ENCODE assay signal across 16 cellular contexts in the genomic region with DNA sequence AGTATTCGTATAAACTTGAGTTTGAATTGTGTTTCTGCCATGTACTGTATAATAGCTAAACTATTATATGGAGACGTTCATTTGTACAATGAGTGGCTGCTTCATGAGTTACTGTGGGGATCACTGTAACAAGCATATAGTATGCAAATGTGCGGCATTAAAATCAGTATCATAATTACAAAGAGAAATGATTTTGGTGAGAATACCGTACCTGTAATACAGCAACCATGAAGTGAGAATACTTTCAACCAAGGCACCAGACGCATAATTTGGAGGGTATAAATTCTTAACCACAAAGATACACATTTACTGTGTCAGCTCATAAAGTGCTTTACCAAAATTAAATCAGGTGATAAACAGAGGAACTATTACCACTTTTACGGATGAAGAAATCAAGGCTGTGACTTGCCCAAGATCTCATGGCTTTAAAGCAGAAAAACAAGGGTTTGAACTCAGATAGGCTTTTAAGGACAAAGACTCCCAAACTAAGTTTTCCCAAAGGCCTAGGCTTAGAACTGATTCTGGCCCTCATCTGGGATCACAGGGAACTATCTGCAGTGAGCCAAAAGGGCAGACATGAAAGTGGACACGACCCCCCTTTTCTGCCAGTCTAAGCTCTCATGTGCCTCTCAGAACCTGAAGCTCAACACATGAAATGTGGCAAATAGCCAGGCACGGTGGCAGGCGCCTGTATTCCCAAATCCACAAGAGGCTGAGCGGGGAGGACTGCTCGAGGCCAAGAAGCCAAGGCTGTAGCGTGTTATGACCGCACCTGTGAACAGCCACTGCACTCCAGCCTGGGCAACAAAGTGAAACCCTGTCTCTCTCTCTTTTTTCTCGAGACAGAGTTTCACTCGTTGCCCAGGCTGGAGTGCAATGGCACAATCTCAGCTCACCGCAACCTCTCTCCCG. TPM values are rescaled to one million over a fixed set of nuclear protein-coding genes. Genes with fewer than 3 reads are reported as not detected.
DNase-seq lines count a peak whose midpoint lies in the region; ATAC-seq and TF ChIP-seq lines count a peak whose summit lies in the region.
"Had no signal": no experiment of that assay in that cellular context is flagged by ENCODE, and none has a peak within 500 bp of the region (broad histone marks: within the 10 kb centered on the region; RNA-seq: fewer than 3 reads in every experiment).

No MANE protein-coding gene starts in this region.

- H4K20me1 ChIP-seq in GM23338 (replicated peaks; ENCODE audit: insufficient read depth), result peaks cover 64% of the 10 kb centered on the region
- peaks cover 56% of the 10 kb centered on the region for H4K20me1 ChIP-seq in MM.1S (ENCODE audit: insufficient read depth, low read length)

- TF ChIP-seq CTCF in GM23338 (conservative IDR thresholded peaks at IDR 0.05; ENCODE audit: low read depth in 2 of 2) (no peak), omental fat pad (IDR thresholded peaks at IDR 0.05) (no peak), MM.1S (IDR thresholded peaks at IDR 0.05; ENCODE audit: low read length) (no peak)

- H4K12ac ChIP-seq in trophoblast cell (ENCODE audit: low read depth, low read length), result peak overlapping the region; percentile 80

- peak overlapping the region; percentile 82 for H3K27ac ChIP-seq in GM23338 (ENCODE audit: low read depth)
- H3K27ac ChIP-seq in trophoblast cell (ENCODE audit: low read depth, low read length), result no peak overlapping the region
- no peak overlapping the region for H3K27ac ChIP-seq in MM.1S (ENCODE audit: low read length)
- H3K27ac ChIP-seq: foreskin keratinocyte, ovary, transverse colon, VCaP had no signal

- H3K36me3 Mint-ChIP-seq in activated CD4-positive, alpha-beta T cell treated with anti-CD3 and anti-CD28 coated beads, Interleukin-2, amount 10 ng/mL, durations not matched to agents 7 days and 5 days (ENCODE audit: low read depth), result peaks cover 60% of the 10 kb centered on the region
- H3K36me3 Mint-ChIP-seq in GM23338 (ENCODE audit: low read depth), result peaks cover 65% of the 10 kb centered on the region
- peaks cover 56% of the 10 kb centered on the region for H3K36me3 Mint-ChIP-seq in activated naive CD8-positive, alpha-beta T cell treated with anti-CD3 and anti-CD28 coated beads for 36 hours

- POLR2A ChIA-PET in activated CD4-positive, alpha-beta T cell treated with anti-CD3 and anti-CD28 coated beads, Interleukin-2, amount 10 ng/mL, durations not matched to agents 7 days and 5 days (lab: Charles Lee), result no interaction called here

- no peaks in the 10 kb centered on the region for H3K9me3 Mint-ChIP-seq in activated CD4-positive, alpha-beta T cell treated with anti-CD3 and anti-CD28 coated beads, Interleukin-2, amount 10 ng/mL, durations not matched to agents 7 days and 5 days
- H3K9me3 Mint-ChIP-seq in GM23338, result no peaks in the 10 kb centered on the region
- no peaks in the 10 kb centered on the region for H3K9me3 Mint-ChIP-seq in activated naive CD8-positive, alpha-beta T cell treated with anti-CD3 and anti-CD28 coated beads for 36 hours

- no peak overlapping the region for H4K8ac ChIP-seq in trophoblast cell (ENCODE audit: low read depth, low read length)

- H3K4me3 Mint-ChIP-seq in activated CD4-positive, alpha-beta T cell treated with anti-CD3 and anti-CD28 coated beads, Interleukin-2, amount 10 ng/mL, durations not matched to agents 7 days and 5 days, result no peak overlapping the region
- no peak overlapping the region for H3K4me3 Mint-ChIP-seq in GM23338
- peak overlapping the region; percentile 7 for H3K4me3 Mint-ChIP-seq in activated naive CD8-positive, alpha-beta T cell treated with anti-CD3 and anti-CD28 coated beads for 36 hours

- no peak overlapping the region for H3K14ac ChIP-seq in trophoblast cell (ENCODE audit: low read length)

- no peak overlapping the region for H3K23ac ChIP-seq in trophoblast cell (ENCODE audit: low read length)

- H3F3A ChIP-seq in GM23338 (replicated peaks; ENCODE audit: low read depth) (peaks cover 60% of the 10 kb centered on the region), MM.1S (ENCODE audit: insufficient read depth, low read length) (peaks cover 40% of the 10 kb centered on the region)

- H3K4me3 ChIP-seq in GM23338, result no peak overlapping the region
- no peak overlapping the region for H3K4me3 ChIP-seq in trophoblast cell (ENCODE audit: low read depth, low read length)
- H3K4me3 ChIP-seq in MM.1S (ENCODE audit: low read length), result no peak overlapping the region
- H3K4me3 ChIP-seq: mucosa of descending colon, ovary, transverse colon had no signal

- H3K9me2 ChIP-seq in GM23338 (ENCODE audit: insufficient read depth), result no peaks in the 10 kb centered on the region
- no peaks in the 10 kb centered on the region for H3K9me2 ChIP-seq in MM.1S (replicated peaks; ENCODE audit: insufficient read depth, low read length)

- H3K18ac ChIP-seq in trophoblast cell (ENCODE audit: low read length), result no peak overlapping the region

- H3K9me3 ChIP-seq in trophoblast cell (ENCODE audit: insufficient read depth, low read depth, low read length) (no peaks in the 10 kb centered on the region), MM.1S (replicated peaks; ENCODE audit: insufficient read depth, low read length) (no peaks in the 10 kb centered on the region)
- H3K9me3 ChIP-seq: mucosa of descending colon, ovary, transverse colon had no signal

- CTCF ChIA-PET in activated CD4-positive, alpha-beta T cell treated with anti-CD3 and anti-CD28 coated beads, Interleukin-2, amount 10 ng/mL, durations not matched to agents 7 days and 5 days (lab: Charles Lee), result no interaction called here

- DNase-seq in activated CD4-positive, alpha-beta T cell treated with anti-CD3 and anti-CD28 coated beads, Interleukin-2, amount 10 ng/mL, durations not matched to agents 7 days and 5 days, result no peak
- DNase-seq in activated CD4-positive, alpha-beta T cell treated with anti-CD3 and anti-CD28 coated beads for 48 hours, result no peak
- DNase-seq in GM23338 (ENCODE audit: low spot score) (no peak), trophoblast cell (no peak), omental fat pad (ENCODE audit: low spot score) (no peak), retina (no peak), MM.1S (no peak)
- DNase-seq in activated naive CD8-positive, alpha-beta T cell treated with anti-CD3 and anti-CD28 coated beads for 36 hours, result no peak
- DNase-seq: foreskin keratinocyte, mucosa of descending colon, NCI-H1092 treated with DMSO at 0.1 percent for 48 hours, NCI-H748 treated with DMSO at 0.1 percent for 48 hours, ovary, small intestine, transverse colon had no signal

- ATAC-seq in GM23338 (no peak), omental fat pad (ENCODE audit: low FRiP score) (no peak)
- ATAC-seq: foreskin keratinocyte, mucosa of descending colon had no signal

- H3K4me2 ChIP-seq in GM23338 (no peak overlapping the region), trophoblast cell (ENCODE audit: low read length) (no peak overlapping the region), MM.1S (ENCODE audit: low read depth, low read length) (no peak overlapping the region)

- WGBS in trophoblast cell (ENCODE audit: extremely low coverage, insufficient coverage, insufficient read length), result no CpG with 5 or more reads among the region's 17 CpGs

- peak overlapping the region; percentile 63 for H3K27ac Mint-ChIP-seq in activated CD4-positive, alpha-beta T cell treated with anti-CD3 and anti-CD28 coated beads, Interleukin-2, amount 10 ng/mL, durations not matched to agents 7 days and 5 days
- no peak overlapping the region for H3K27ac Mint-ChIP-seq in GM23338
- peak overlapping the region; percentile 79 for H3K27ac Mint-ChIP-seq in activated naive CD8-positive, alpha-beta T cell treated with anti-CD3 and anti-CD28 coated beads for 36 hours

- H3K79me2 ChIP-seq in GM23338 (replicated peaks; ENCODE audit: insufficient read depth) (peaks cover 62% of the 10 kb centered on the region), trophoblast cell (ENCODE audit: control insufficient read depth, insufficient read depth, low read length, poor library complexity) (peaks cover 7% of the 10 kb centered on the region), MM.1S (ENCODE audit: low read length) (peaks cover 63% of the 10 kb centered on the region)

- H2BK5ac ChIP-seq in trophoblast cell (ENCODE audit: low read depth, low read length, poor library complexity), result no peak overlapping the region

- H2AFZ ChIP-seq in GM23338 (no peak overlapping the region), trophoblast cell (ENCODE audit: insufficient read depth, low read length, poor library complexity) (no peak overlapping the region), MM.1S (ENCODE audit: low read length) (no peak overlapping the region)

- no peak overlapping the region for H2BK120ac ChIP-seq in trophoblast cell (ENCODE audit: insufficient read depth, low read length, poor library complexity)

- H3K27me3 ChIP-seq in GM23338 (ENCODE audit: insufficient read depth) (no peaks in the 10 kb centered on the region), trophoblast cell (ENCODE audit: insufficient read depth, low read length) (no peaks in the 10 kb centered on the region), MM.1S (replicated peaks; ENCODE audit: insufficient read depth, low read length) (no peaks in the 10 kb centered on the region)
- H3K27me3 ChIP-seq: foreskin keratinocyte, ovary, transverse colon had no signal

- H3K79me1 ChIP-seq in trophoblast cell (ENCODE audit: low read length), result no peaks in the 10 kb centered on the region

- H2BK12ac ChIP-seq in trophoblast cell (ENCODE audit: low read length), result no peak overlapping the region

- H4K91ac ChIP-seq in trophoblast cell (ENCODE audit: low read depth, low read length), result no peak overlapping the region

- peaks cover 62% of the 10 kb centered on the region for H3K36me3 ChIP-seq in GM23338 (ENCODE audit: insufficient read depth)
- H3K36me3 ChIP-seq in trophoblast cell (ENCODE audit: control insufficient read depth in 1 of 2, insufficient read depth in 2 of 2, low read length in 2 of 2), result peaks cover 33 to 58% of the 10 kb centered on the region in 2 experiments
- peaks cover 49% of the 10 kb centered on the region for H3K36me3 ChIP-seq in MM.1S (replicated peaks; ENCODE audit: insufficient read depth, low read length)
- H3K36me3 ChIP-seq: ovary had no signal

- H3K4me1 Mint-ChIP-seq in activated CD4-positive, alpha-beta T cell treated with anti-CD3 and anti-CD28 coated beads, Interleukin-2, amount 10 ng/mL, durations not matched to agents 7 days and 5 days, result peaks cover 53% of the 10 kb centered on the region
- H3K4me1 Mint-ChIP-seq in GM23338, result peaks cover 35% of the 10 kb centered on the region
- peaks cover 51% of the 10 kb centered on the region for H3K4me1 Mint-ChIP-seq in activated naive CD8-positive, alpha-beta T cell treated with anti-CD3 and anti-CD28 coated beads for 36 hours

- no peak overlapping the region for H3K4ac ChIP-seq in trophoblast cell (ENCODE audit: low read depth, low read length)

- H3K27me3 Mint-ChIP-seq in activated CD4-positive, alpha-beta T cell treated with anti-CD3 and anti-CD28 coated beads, Interleukin-2, amount 10 ng/mL, durations not matched to agents 7 days and 5 days, result no peaks in the 10 kb centered on the region
- peaks cover 6% of the 10 kb centered on the region for H3K27me3 Mint-ChIP-seq in GM23338 (ENCODE audit: insufficient read depth, low read depth, poor library complexity)
- H3K27me3 Mint-ChIP-seq in activated naive CD8-positive, alpha-beta T cell treated with anti-CD3 and anti-CD28 coated beads for 36 hours, result peaks cover 2% of the 10 kb centered on the region

- H3K9ac ChIP-seq in trophoblast cell (ENCODE audit: low read length) (no peak overlapping the region), MM.1S (ENCODE audit: low read length) (no peak overlapping the region)

- no peak overlapping the region for H2AK5ac ChIP-seq in trophoblast cell (ENCODE audit: low read length)

- H3K4me1 ChIP-seq in GM23338 (ENCODE audit: insufficient read depth) (peaks cover 26% of the 10 kb centered on the region), trophoblast cell (ENCODE audit: control insufficient read depth in 1 of 2, insufficient read depth in 2 of 2, low read length in 2 of 2) (peaks cover 6 to 12% of the 10 kb centered on the region in 2 experiments), MM.1S (ENCODE audit: low read length) (peaks cover 26% of the 10 kb centered on the region)

RNA-seq across cellular contexts. Expression of a gene that starts 6.4 kb away (rescaled TPM):
- 1,000 to 10,000 TPM; 1,939 to 2,119 TPM for total RNA-seq in activated CD4-positive, alpha-beta T cell treated with anti-CD3 and anti-CD28 coated beads, Interleukin-2, amount 10 ng/mL, durations not matched to agents 7 days and 5 days
- total RNA-seq in GM23338 (2014; rRNA removed; shearing (Covaris generic)), result 1,984 and 2,171 TPM in 2 replicates
- 2,163 and 2,303 TPM in 2 replicates for polyA plus RNA-seq in GM23338 (2016; fragmentation: Nextera tagmentation; extraction: Ambion mirVana)
- total RNA-seq in activated naive CD8-positive, alpha-beta T cell treated with anti-CD3 and anti-CD28 coated beads for 36 hours, result 1,000 to 10,000 TPM; 1,879 to 1,890 TPM
- 3,560 and 3,779 TPM in 2 replicates for polyA plus RNA-seq in trophoblast cell (2013)
- 1,000 to 10,000 TPM; 1,581 to 2,943 (median 2,001) TPM for total RNA-seq in omental fat pad

RNA-seq across cellular contexts. Expression of a gene that starts 17.7 kb away (rescaled TPM):
- 100 to 1,000 TPM; 276 to 321 TPM for total RNA-seq in activated CD4-positive, alpha-beta T cell treated with anti-CD3 and anti-CD28 coated beads, Interleukin-2, amount 10 ng/mL, durations not matched to agents 7 days and 5 days
- total RNA-seq in GM23338 (2014; rRNA removed; shearing (Covaris generic)), result 250 and 270 TPM in 2 replicates
- polyA plus RNA-seq in GM23338 (2016; fragmentation: Nextera tagmentation; extraction: Ambion mirVana), result 160 and 192 TPM in 2 replicates
- total RNA-seq in activated naive CD8-positive, alpha-beta T cell treated with anti-CD3 and anti-CD28 coated beads for 36 hours, result 100 to 1,000 TPM; 102 to 105 TPM
- polyA plus RNA-seq in trophoblast cell (2013), result 316 and 326 TPM in 2 replicates
- 100 to 1,000 TPM; 267 to 358 (median 282) TPM for total RNA-seq in omental fat pad
